ENCODE assay signal across 1 cellular context in genomic region chr16:3009568-3010390, GRCh38.
TF ChIP-seq lines count a peak whose summit lies in the region.

No MANE protein-coding gene starts in this region.

TF ChIP-seq in GM23338, 12 proteins besides CTCF, POLR2A, EP300 and RAD21 (continued from another document):
- TF ChIP-seq REST (IDR thresholded peaks at IDR 0.05; ENCODE audit: unreplicated experiment) (peak; percentile 33), POLR2AphosphoS5 (IDR thresholded peaks at IDR 0.05; ENCODE audit: low read depth) (peak; percentile 64; the same call in 1 of the 2 replicates), ZNF331 (CRISPR knock-in tag; IDR thresholded peaks at IDR 0.05; ENCODE audit: low read depth) (no peak), CREB1 (CRISPR knock-in tag; IDR thresholded peaks at IDR 0.05; ENCODE audit: low read depth) (0 out of 2 replicates have a peak, but pooled peaks have one; percentile 17)
